In genomic region chr5:134738963-134739661, GRCh38 we compare ENCODE assay signal across 8 cellular contexts. TPM values are rescaled to one million over a fixed set of nuclear protein-coding genes. Genes with fewer than 3 reads are reported as not detected.
DNase-seq lines count a peak whose midpoint lies in the region; ATAC-seq and TF ChIP-seq lines count a peak whose summit lies in the region.

No MANE protein-coding gene starts in this region.

- H3K4me3 ChIP-seq in MG63 (peak overlapping the region; percentile 85), colonic mucosa (peak overlapping the region; percentile 87), left lung (peak overlapping the region; percentile 87 to 93)

- H3K27me3 Mint-ChIP-seq in T-helper 2 cell treated with Interferon-gamma antibody and Interleukin-4, amounts not matched to agents 5 μg/mL and 100 μg/mL, for 36 hours (ENCODE audit: low read depth): no peaks in the 10 kb centered on the region
- H3K27me3 Mint-ChIP-seq in stimulated activated naive CD8-positive, alpha-beta T cell treated with anti-CD3 and anti-CD28 coated beads, Interleukin-15, Interleukin-2, amounts not matched to agents 100 ng/mL and 50 ng/mL, for 24 hours: no peaks in the 10 kb centered on the region

- DNase-seq in SHP77 (lab: John Stamatoyannopoulos, UW) (peak; percentile 34 to 48), SHP77 treated with DMSO at 0.1 percent for 48 hours (lab: John Stamatoyannopoulos, UW) (no peak), MG63 (peak; percentile 49), colonic mucosa (peak; percentile 34), left lung (no peak)
- DNase-seq in T-helper 2 cell treated with Interferon-gamma antibody and Interleukin-4, amounts not matched to agents 5 μg/mL and 100 μg/mL, for 36 hours (ENCODE audit: low spot score): peak; percentile 39

- peak overlapping the region; percentile 91 for H3K4me3 Mint-ChIP-seq in T-helper 2 cell treated with Interferon-gamma antibody and Interleukin-4, amounts not matched to agents 5 μg/mL and 100 μg/mL, for 36 hours
- peak overlapping the region; percentile 98 for H3K4me3 Mint-ChIP-seq in stimulated activated naive CD8-positive, alpha-beta T cell treated with anti-CD3 and anti-CD28 coated beads, Interleukin-15, Interleukin-2, amounts not matched to agents 100 ng/mL and 50 ng/mL, for 24 hours

- peak overlapping the region; percentile 95 for H3K27ac Mint-ChIP-seq in T-helper 2 cell treated with Interferon-gamma antibody and Interleukin-4, amounts not matched to agents 5 μg/mL and 100 μg/mL, for 36 hours
- H3K27ac Mint-ChIP-seq in stimulated activated naive CD8-positive, alpha-beta T cell treated with anti-CD3 and anti-CD28 coated beads, Interleukin-15, Interleukin-2, amounts not matched to agents 100 ng/mL and 50 ng/mL, for 24 hours: peak overlapping the region; percentile 96

- H3K4me1 ChIP-seq in colonic mucosa (peaks cover 6% of the 10 kb centered on the region), left lung (peaks cover 5 to 28% of the 10 kb centered on the region in 2 donors)

- H3K4me1 Mint-ChIP-seq in T-helper 2 cell treated with Interferon-gamma antibody and Interleukin-4, amounts not matched to agents 5 μg/mL and 100 μg/mL, for 36 hours (ENCODE audit: low read depth): peaks cover 12% of the 10 kb centered on the region
- H3K4me1 Mint-ChIP-seq in stimulated activated naive CD8-positive, alpha-beta T cell treated with anti-CD3 and anti-CD28 coated beads, Interleukin-15, Interleukin-2, amounts not matched to agents 100 ng/mL and 50 ng/mL, for 24 hours (ENCODE audit: low read depth): peaks cover 28% of the 10 kb centered on the region

- H3K36me3 Mint-ChIP-seq in T-helper 2 cell treated with Interferon-gamma antibody and Interleukin-4, amounts not matched to agents 5 μg/mL and 100 μg/mL, for 36 hours (ENCODE audit: low read depth): peaks cover 3% of the 10 kb centered on the region
- H3K36me3 Mint-ChIP-seq in stimulated activated naive CD8-positive, alpha-beta T cell treated with anti-CD3 and anti-CD28 coated beads, Interleukin-15, Interleukin-2, amounts not matched to agents 100 ng/mL and 50 ng/mL, for 24 hours (ENCODE audit: low read depth): peaks cover 8% of the 10 kb centered on the region

- H3K36me3 ChIP-seq in MG63 (peaks cover 23% of the 10 kb centered on the region), colonic mucosa (no peaks in the 10 kb centered on the region), left lung (peaks cover 0 to 13% of the 10 kb centered on the region in 2 donors)

- ATAC-seq in left lung: peak; percentile 38
- no peak for ATAC-seq in GM21381 (IDR thresholded peaks at IDR 0.05; ENCODE audit: unreplicated experiment)

- intact Hi-C loops in colonic mucosa (cut with DNase I) (loop anchor here (2.0 kb wide), 1 partner anchor 164 kb away; no protein-coding TSS in a partner anchor), left lung (cut with DNase I) (no loop called here)

- TF ChIP-seq CTCF in colonic mucosa (IDR thresholded peaks at IDR 0.05): no peak
- TF ChIP-seq CTCF in left lung (IDR thresholded peaks at IDR 0.05): no peak

- H3K27me3 ChIP-seq in MG63 (no peaks in the 10 kb centered on the region), colonic mucosa (no peaks in the 10 kb centered on the region), left lung (no peaks in the 10 kb centered on the region)

- peak overlapping the region; percentile 90 to 96 for H3K9ac ChIP-seq in colonic mucosa (ENCODE audit: low read depth in 2 of 2, low read length in 2 of 2)

- H3K27ac ChIP-seq in colonic mucosa (peak overlapping the region; percentile 80), left lung (peak overlapping the region; percentile 91 to 92)

- H3K9me3 ChIP-seq in MG63 (no peaks in the 10 kb centered on the region), colonic mucosa (no peaks in the 10 kb centered on the region), left lung (no peaks in the 10 kb centered on the region)

- H3K9me3 Mint-ChIP-seq in T-helper 2 cell treated with Interferon-gamma antibody and Interleukin-4, amounts not matched to agents 5 μg/mL and 100 μg/mL, for 36 hours: no peaks in the 10 kb centered on the region
- no peaks in the 10 kb centered on the region for H3K9me3 Mint-ChIP-seq in stimulated activated naive CD8-positive, alpha-beta T cell treated with anti-CD3 and anti-CD28 coated beads, Interleukin-15, Interleukin-2, amounts not matched to agents 100 ng/mL and 50 ng/mL, for 24 hours

RNA-seq across cellular contexts. Expression of gene CAMLG, which starts 0.8 kb away (rescaled TPM):
- total RNA-seq in MG63 (2014; rRNA removed; shearing (Covaris generic); ENCODE audit: low replicate concordance): 29.8 and 59.6 TPM in 2 replicates
- 10 to 100 TPM; 21.2 to 27.6 TPM for total RNA-seq in colonic mucosa
- 10 to 100 TPM; 23.6 to 31.4 TPM for total RNA-seq in left lung

RNA-seq across cellular contexts. Expression of gene DDX46, which starts 19.5 kb away (rescaled TPM):
- total RNA-seq in MG63 (2014; rRNA removed; shearing (Covaris generic); ENCODE audit: low replicate concordance): 14.3 and 16.4 TPM in 2 replicates
- total RNA-seq in colonic mucosa: 10 to 100 TPM; 38.2 to 49.3 TPM
- total RNA-seq in left lung: 10 to 100 TPM; 35.4 to 48.0 TPM

Comparison
In these comparisons a context has a peak if more than half of its experiments do, and no peak if none do; other contexts are left out.
1. DNase-seq: peak in SHP77 (2 of 2), MG63 (single experiment), T-helper 2 cell treated with Interferon-gamma antibody and Interleukin-4, amounts not matched to agents 5 μg/mL and 100 μg/mL, for 36 hours (single experiment) and colonic mucosa (single experiment); none in SHP77 treated with DMSO at 0.1 percent for 48 hours (single experiment) and left lung (0 of 2).
2. Peak in every context shown above with its lines, with median percentiles within 50 percentile points of each other: H3K4me3 ChIP-seq.